ENCODE assay signal across 1 cellular context in genomic region chr2:25341031-25341727, GRCh38.
TF ChIP-seq lines count a peak whose summit lies in the region.

No MANE protein-coding gene starts in this region.

TF ChIP-seq in HCT116, 20 proteins besides CTCF, POLR2A, EP300 and RAD21 (continued from another document):
- TF ChIP-seq MAX (IDR thresholded peaks at IDR 0.05) (no peak), ATF3 (IDR thresholded peaks at IDR 0.05) (no peak), YY1 (IDR thresholded peaks at IDR 0.05; ENCODE audit: extremely low read depth, insufficient replicate concordance, low read depth, low read length) (no peak), SRF (IDR thresholded peaks at IDR 0.05; ENCODE audit: low read depth) (no peak), ZNF274 (IDR thresholded peaks at IDR 0.05; ENCODE audit: low read depth, low read length) (no peak), CBX3 (IDR thresholded peaks at IDR 0.05; ENCODE audit: low read depth) (no peak), FOSL1 (IDR thresholded peaks at IDR 0.05; ENCODE audit: low read depth) (no peak), CEBPB (IDR thresholded peaks at IDR 0.05; ENCODE audit: low read depth) (no peak), EGR1 (IDR thresholded peaks at IDR 0.05; ENCODE audit: low read depth) (no peak)
